Comparison of ENCODE assay signal across 8 cellular contexts in the genomic region with DNA sequence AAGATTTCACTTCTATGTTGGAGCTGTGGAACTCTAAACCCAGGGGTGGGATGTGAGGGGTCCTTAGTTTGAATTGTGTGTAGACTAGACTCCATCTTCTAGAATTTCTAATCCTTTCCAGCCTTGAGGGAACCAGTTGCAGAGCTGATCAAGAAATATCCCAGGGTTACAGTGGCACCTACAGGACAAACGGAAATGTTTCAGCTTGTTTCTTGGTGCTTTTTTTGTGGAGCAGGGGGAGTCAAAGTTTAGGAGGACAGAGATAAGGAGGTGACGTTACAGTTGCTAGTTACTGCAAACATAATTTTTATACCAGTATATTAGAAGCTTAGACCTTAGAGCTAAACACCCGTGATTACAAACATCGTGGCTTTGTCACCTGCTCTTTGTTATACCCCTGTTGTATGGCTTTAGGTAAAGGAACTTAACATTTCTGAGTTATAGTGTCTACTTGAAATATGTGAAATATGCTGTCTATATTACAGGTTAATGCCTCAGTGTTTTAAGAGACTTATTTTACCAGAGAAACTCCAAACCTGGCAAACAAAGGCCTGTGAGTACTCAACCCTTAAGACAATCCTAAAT.
DNase-seq lines count a peak whose midpoint lies in the region; ATAC-seq, FAIRE-seq and TF ChIP-seq lines count a peak whose summit lies in the region.

No MANE protein-coding gene starts in this region.

- H3K9me2 ChIP-seq in DOHH2 (replicated peaks; ENCODE audit: control insufficient read depth, low read length), result no peaks in the 10 kb centered on the region

- H3K9me3 Mint-ChIP-seq in activated T-helper 2 cell treated with anti-CD3 and anti-CD28 coated beads, Interferon-gamma antibody, Interleukin-2, Interleukin-4, amounts not matched to agents 10 μg/mL and 5 μg/mL and 100 μg/mL, durations not matched to agents 14 hours and 24 hours and 36 hours, result no peaks in the 10 kb centered on the region

- H3K27me3 Mint-ChIP-seq in activated T-helper 2 cell treated with anti-CD3 and anti-CD28 coated beads, Interferon-gamma antibody, Interleukin-2, Interleukin-4, amounts not matched to agents 10 μg/mL and 5 μg/mL and 100 μg/mL, durations not matched to agents 14 hours and 24 hours and 36 hours (ENCODE audit: low read depth), result peaks cover 7% of the 10 kb centered on the region

- H4K20me1 ChIP-seq in DOHH2 (ENCODE audit: control insufficient read depth, insufficient read depth, low read depth, low read length), result no peaks in the 10 kb centered on the region

- H3F3A ChIP-seq in DOHH2 (ENCODE audit: control insufficient read depth, insufficient read depth), result no peaks in the 10 kb centered on the region

- H3K27ac ChIP-seq in DOHH2 (ENCODE audit: low read depth, low read length) (no peak overlapping the region), psoas muscle (no peak overlapping the region)

- WGBS in psoas muscle, 3 donors, result 40 to 52% (median 49%) methylated on average over 4 of the region's 4 CpGs

- ATAC-seq in HG03432 (IDR thresholded peaks at IDR 0.05; ENCODE audit: unreplicated experiment), result peak; percentile 38
- peak in 3 of 4 donors; percentile 41 to 49 (median 47) for ATAC-seq in psoas muscle

- H3K4me3 ChIP-seq in DOHH2 (ENCODE audit: low read length), result no peak overlapping the region
- no peak overlapping the region for H3K4me3 ChIP-seq in fibroblast of mammary gland (ENCODE audit: control insufficient read depth, low read depth, low read length)
- no peak overlapping the region for H3K4me3 ChIP-seq in psoas muscle

- peak; percentile 52 for DNase-seq in RCC 7860 (ENCODE audit: low spot score)
- DNase-seq in fibroblast of mammary gland (ENCODE audit: low read depth), result peak; percentile 53
- no peak for DNase-seq in psoas muscle
- DNase-seq in effector CD8-positive, alpha-beta T cell (lab: John Stamatoyannopoulos, UW), result no peak
- DNase-seq in NCI-H2029 (lab: John Stamatoyannopoulos, UW), result no peak
- no peak for DNase-seq in activated T-helper 2 cell treated with anti-CD3 and anti-CD28 coated beads, Interferon-gamma antibody, Interleukin-2, Interleukin-4, amounts not matched to agents 10 μg/mL and 5 μg/mL and 100 μg/mL, durations not matched to agents 14 hours and 24 hours and 36 hours (ENCODE audit: low spot score)

- peak; percentile 83 for FAIRE-seq in RCC 7860 (lab: Jason Lieb, UNC)

- peaks cover 5% of the 10 kb centered on the region; the same call in 1 of the 2 replicates for H3K27me3 ChIP-seq in DOHH2 (ENCODE audit: control insufficient read depth, low read length)
- no peaks in the 10 kb centered on the region for H3K27me3 ChIP-seq in psoas muscle (ENCODE audit: insufficient read depth in 3 of 3, low read length in 2 of 3)

- H3K79me2 ChIP-seq in DOHH2 (ENCODE audit: control insufficient read depth, low read length), result no peaks in the 10 kb centered on the region

- no peaks in the 10 kb centered on the region for H3K36me3 Mint-ChIP-seq in activated T-helper 2 cell treated with anti-CD3 and anti-CD28 coated beads, Interferon-gamma antibody, Interleukin-2, Interleukin-4, amounts not matched to agents 10 μg/mL and 5 μg/mL and 100 μg/mL, durations not matched to agents 14 hours and 24 hours and 36 hours (ENCODE audit: low read depth)

- 0 out of 2 replicates have a peak, but pooled peaks cover 2% of the 10 kb centered on the region for H3K4me1 ChIP-seq in DOHH2 (ENCODE audit: control insufficient read depth, low read length)
- H3K4me1 ChIP-seq in psoas muscle, result peaks cover 33% of the 10 kb centered on the region

- H3K9me3 ChIP-seq in DOHH2 (ENCODE audit: control insufficient read depth, insufficient read depth, low read length) (no peaks in the 10 kb centered on the region), psoas muscle (no peaks in the 10 kb centered on the region)

- H3K36me3 ChIP-seq in DOHH2 (ENCODE audit: control insufficient read depth, low read length), result no peaks in the 10 kb centered on the region
- no peaks in the 10 kb centered on the region for H3K36me3 ChIP-seq in psoas muscle (ENCODE audit: insufficient read depth in 1 of 2, low read depth in 1 of 2)

- TF ChIP-seq CTCF in DOHH2 (IDR thresholded peaks at IDR 0.05; ENCODE audit: low read depth, low read length, poor library complexity, severe bottlenecking) (peak; percentile 37), fibroblast of mammary gland (conservative IDR thresholded peaks at IDR 0.05; ENCODE audit: control insufficient read depth, insufficient read depth, low read depth, low read length) (peak; percentile 44), psoas muscle (IDR thresholded peaks at IDR 0.05) (peak; percentile 43)

- H3K4me3 Mint-ChIP-seq in activated T-helper 2 cell treated with anti-CD3 and anti-CD28 coated beads, Interferon-gamma antibody, Interleukin-2, Interleukin-4, amounts not matched to agents 10 μg/mL and 5 μg/mL and 100 μg/mL, durations not matched to agents 14 hours and 24 hours and 36 hours (ENCODE audit: low read depth), result no peak overlapping the region

- H3K27ac Mint-ChIP-seq in activated T-helper 2 cell treated with anti-CD3 and anti-CD28 coated beads, Interferon-gamma antibody, Interleukin-2, Interleukin-4, amounts not matched to agents 10 μg/mL and 5 μg/mL and 100 μg/mL, durations not matched to agents 14 hours and 24 hours and 36 hours, result no peak overlapping the region

- peaks cover 5% of the 10 kb centered on the region for H3K4me1 Mint-ChIP-seq in activated T-helper 2 cell treated with anti-CD3 and anti-CD28 coated beads, Interferon-gamma antibody, Interleukin-2, Interleukin-4, amounts not matched to agents 10 μg/mL and 5 μg/mL and 100 μg/mL, durations not matched to agents 14 hours and 24 hours and 36 hours (ENCODE audit: low read depth)

- no peak overlapping the region for H3K4me2 ChIP-seq in DOHH2 (ENCODE audit: low read length)

- intact Hi-C loops in psoas muscle (cut with DNase I), result loop anchor here (5.0 kb wide), 2 partner anchors 161 to 176 kb away; no protein-coding TSS in a partner anchor
- intact Hi-C loops in activated T-helper 2 cell treated with anti-CD3 and anti-CD28 coated beads, Interferon-gamma antibody, Interleukin-2, Interleukin-4, amounts not matched to agents 10 μg/mL and 5 μg/mL and 100 μg/mL, durations not matched to agents 14 hours and 24 hours and 36 hours (cut with micrococcal nuclease), result no loop called here

Comparison
In these comparisons a context has a peak if more than half of its experiments do, and no peak if none do; other contexts are left out.
1. DNase-seq: peak in RCC 7860 (single experiment) and fibroblast of mammary gland (single experiment); none in psoas muscle (0 of 2), effector CD8-positive, alpha-beta T cell (single experiment), NCI-H2029 (single experiment) and activated T-helper 2 cell treated with anti-CD3 and anti-CD28 coated beads, Interferon-gamma antibody, Interleukin-2, Interleukin-4, amounts not matched to agents 10 μg/mL and 5 μg/mL and 100 μg/mL, durations not matched to agents 14 hours and 24 hours and 36 hours (single experiment).
2. Peak in every context shown above with its lines, with median percentiles within 50 percentile points of each other: CTCF ChIP-seq.